In the genomic region with DNA sequence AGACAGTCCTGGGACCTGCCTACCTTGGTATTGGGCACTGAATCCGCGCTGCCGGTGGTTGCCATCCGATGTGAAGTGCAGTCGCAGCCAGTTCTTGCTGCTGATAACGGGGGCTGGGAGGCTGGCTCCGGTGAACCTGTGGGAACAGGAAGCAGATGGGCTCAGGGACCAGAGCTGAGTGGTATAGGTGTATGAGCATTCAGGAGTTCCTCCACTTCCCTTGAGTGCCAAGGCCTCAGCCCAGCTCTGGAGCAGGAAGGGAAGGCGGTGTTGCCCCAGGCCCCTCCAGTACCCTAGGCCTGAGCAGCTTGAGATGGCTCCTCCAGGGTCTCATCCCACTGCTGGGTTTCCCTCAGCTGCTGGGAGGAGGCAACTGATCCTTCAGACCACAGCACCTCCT, we compare ENCODE assay signal across 10 cellular contexts. TPM values are rescaled to one million over a fixed set of nuclear protein-coding genes. Genes with fewer than 3 reads are reported as not detected.
"Had no signal": no experiment of that assay in that cellular context is flagged by ENCODE, and none has a peak within 500 bp of the region (broad histone marks: within the 10 kb centered on the region; RNA-seq: fewer than 3 reads in every experiment).

No MANE protein-coding gene starts in this region.

- H3K27ac ChIP-seq: GM23248 had no signal

- H3K27ac Mint-ChIP-seq: GM23338, H9, HFFc6 had no signal

- H3K4me2 ChIP-seq: GM23338 had no signal

- ATAC-seq: GM23338, HCT116 had no signal

- H3K9me3 Mint-ChIP-seq: GM23338, H9 had no signal

- H3K4me1 ChIP-seq: HAP-1 had no signal

- H3K4me3 ChIP-seq: GM23248, GM23338, HAP-1 had no signal

- DNase-seq: GM23248, GOT3, H7, H9, HCEC 1CT, HFFc6 had no signal

- H3K36me3 ChIP-seq: HAP-1 had no signal

- H3K4me3 Mint-ChIP-seq: GM23338, H9, HFFc6 had no signal

- H2AFZ ChIP-seq: GM23248, GM23338 had no signal

- H3K9ac ChIP-seq: GM23248 had no signal

- H3K9me3 ChIP-seq: HAP-1 had no signal

RNA-seq across cellular contexts. Expression of a gene that starts 17.0 kb away (rescaled TPM):
- polyA plus RNA-seq: GM23248, GM23338, H1 had no signal
